21 cellular contexts compared by ENCODE assay signal in the genomic region with DNA sequence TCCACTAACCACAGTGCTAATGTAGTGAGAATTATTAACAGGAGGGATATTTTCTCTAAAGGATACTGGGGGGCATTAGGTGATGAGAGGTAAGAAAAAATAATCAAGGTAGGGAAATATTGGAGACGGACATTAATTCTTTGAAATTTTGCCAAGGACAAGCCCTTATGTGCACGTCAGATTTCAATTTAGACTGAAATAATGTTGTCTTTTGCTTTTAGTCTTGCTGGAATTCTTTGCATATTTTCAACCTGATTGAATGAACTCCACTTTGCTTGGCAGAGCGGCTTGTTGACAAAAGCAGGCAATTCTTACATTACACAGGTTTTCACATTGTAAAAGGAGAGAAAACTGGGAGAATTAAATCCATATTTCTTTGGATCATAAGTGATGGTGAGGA. TPM values are rescaled to one million over a fixed set of nuclear protein-coding genes. Genes with fewer than 3 reads are reported as not detected.
DNase-seq lines count a peak whose midpoint lies in the region; ATAC-seq, FAIRE-seq and TF ChIP-seq lines count a peak whose summit lies in the region.
"Had no signal": no experiment of that assay in that cellular context is flagged by ENCODE, and none has a peak within 500 bp of the region (broad histone marks: within the 10 kb centered on the region; RNA-seq: fewer than 3 reads in every experiment).

No MANE protein-coding gene starts in this region.

- no peak overlapping the region for H3K23ac ChIP-seq in IMR-90 (ENCODE audit: low read depth, low read length)
- H3K23ac ChIP-seq in mesenchymal stem cell (ENCODE audit: low read length in 2 of 2): no peak overlapping the region

- in situ Hi-C loops in ACHN (cut with HindIII; ENCODE audit: low pct_ligation_motif_present, low pct_unique_long_range_greater_than_20kb, low sequenced_read_pairs): no loop called here
- in situ Hi-C loops in IMR-90 (cut with MboI; ENCODE audit: low sequenced_read_pairs): no loop called here

- no peaks in the 10 kb centered on the region for H3K9me3 ChIP-seq in IMR-90 (ENCODE audit: control insufficient read depth, insufficient read depth, low read length)
- H3K9me3 ChIP-seq in mesenchymal stem cell (ENCODE audit: control insufficient read depth, low read length): no peaks in the 10 kb centered on the region
- H3K9me3 ChIP-seq: esophagus muscularis mucosa had no signal

- BruUV-seq in IMR-90 (replicated peaks; lab: Mats Ljungman, UMichigan): no TSS peak

- H2BK20ac ChIP-seq in IMR-90 (ENCODE audit: low read depth, low read length): 0 out of 2 replicates have a peak overlapping the region, but pooled peaks have one; percentile 42

- 30% methylated on average over 2 of the region's 3 CpGs; no CpG with 5 or more reads in 1 of the 2 experiments for WGBS in IMR-90 (ENCODE audit: extremely low coverage in 2 of 2, insufficient read length in 1 of 2), 2 experiments
- WGBS in mesenchymal stem cell: 63% methylated on average over 2 of the region's 3 CpGs

- no peak overlapping the region for H4K5ac ChIP-seq in IMR-90 (ENCODE audit: low read depth, low read length)

- H2BK120ac ChIP-seq in IMR-90 (ENCODE audit: low read depth, low read length) (peak overlapping the region; percentile 68; the same call in 1 of the 2 replicates), mesenchymal stem cell (ENCODE audit: low read depth, low read length) (no peak overlapping the region)

- no peaks in the 10 kb centered on the region for H4K20me1 ChIP-seq in IMR-90 (ENCODE audit: insufficient read depth, low read length)

- no peak overlapping the region for H2AK9ac ChIP-seq in IMR-90 (replicated peaks; ENCODE audit: low read depth, low read length, poor library complexity)

- H3K4me1 ChIP-seq in IMR-90 (ENCODE audit: control insufficient read depth, insufficient read depth, low read length) (peaks cover 10% of the 10 kb centered on the region), mesenchymal stem cell (ENCODE audit: control insufficient read depth, insufficient read depth, low read depth, low read length) (peaks cover 6% of the 10 kb centered on the region)
- H3K4me1 ChIP-seq: esophagus muscularis mucosa had no signal

- intact Hi-C loops in IMR-90 (cut with micrococcal nuclease): no loop called here

- H2BK12ac ChIP-seq in mesenchymal stem cell (ENCODE audit: low read length in 2 of 2): no peak overlapping the region

- H3K9me1 ChIP-seq in IMR-90 (ENCODE audit: insufficient read depth, low read length): peaks cover 3% of the 10 kb centered on the region; the same call in 1 of the 2 replicates

- H3K18ac ChIP-seq in IMR-90 (ENCODE audit: low read depth, low read length): no peak overlapping the region
- H3K18ac ChIP-seq in mesenchymal stem cell (ENCODE audit: low read depth in 1 of 2, low read length in 2 of 2): no peak overlapping the region

- no peaks in the 10 kb centered on the region for H3K36me3 ChIP-seq in IMR-90 (ENCODE audit: control insufficient read depth, insufficient read depth, low read length)
- H3K36me3 ChIP-seq in mesenchymal stem cell (ENCODE audit: control insufficient read depth in 1 of 2, insufficient read depth in 2 of 2, low read depth in 1 of 2, low read length in 2 of 2): no peaks in the 10 kb centered on the region
- H3K36me3 ChIP-seq: esophagus muscularis mucosa had no signal

- H3K4ac ChIP-seq in IMR-90 (ENCODE audit: low read depth, low read length) (peak overlapping the region; percentile 8; the same call in 1 of the 2 replicates), mesenchymal stem cell (ENCODE audit: low read depth in 1 of 2, low read length in 2 of 2) (no peak overlapping the region)

- TF ChIP-seq RAD21 in IMR-90 (IDR thresholded peaks at IDR 0.05; ENCODE audit: low read length): no peak

- H4K91ac ChIP-seq in IMR-90 (ENCODE audit: insufficient read depth, low read depth, low read length) (no peak overlapping the region), mesenchymal stem cell (ENCODE audit: low read length) (no peak overlapping the region)

- CTCF ChIA-PET in IMR-90 (lab: Yijun Ruan, JAX): no interaction called here

- POLR2A ChIA-PET in IMR-90 (lab: Charles Lee; ENCODE audit: unreplicated experiment): no interaction called here

- H3K14ac ChIP-seq in IMR-90 (replicated peaks; ENCODE audit: low read depth, low read length) (no peak overlapping the region), mesenchymal stem cell (ENCODE audit: low read length in 2 of 2) (no peak overlapping the region)

- H3K27me3 ChIP-seq in IMR-90 (ENCODE audit: control insufficient read depth, insufficient read depth, low read length) (peaks cover 2% of the 10 kb centered on the region; the same call in 1 of the 2 replicates), mesenchymal stem cell (ENCODE audit: control insufficient read depth in 1 of 2, insufficient read depth in 1 of 2, low read length in 2 of 2) (peaks cover 0 to 7% of the 10 kb centered on the region in 2 experiments)
- H3K27me3 ChIP-seq: esophagus muscularis mucosa had no signal

- H2BK5ac ChIP-seq in IMR-90 (ENCODE audit: low read depth, low read length, poor library complexity, severe bottlenecking) (peak overlapping the region; percentile 31), mesenchymal stem cell (ENCODE audit: low read depth, low read length, poor library complexity, severe bottlenecking) (peak overlapping the region; percentile 24)

- H4K8ac ChIP-seq in IMR-90 (ENCODE audit: low read depth in 2 of 2, low read length in 2 of 2) (no peak overlapping the region), mesenchymal stem cell (ENCODE audit: low read length) (no peak overlapping the region)

- H2BK15ac ChIP-seq in IMR-90 (ENCODE audit: low read depth, low read length) (no peak overlapping the region), mesenchymal stem cell (ENCODE audit: low read depth, poor library complexity, severe bottlenecking) (no peak overlapping the region)

- H3K79me1 ChIP-seq in IMR-90 (ENCODE audit: low read depth in 1 of 2, low read length in 2 of 2) (no peaks in the 10 kb centered on the region), mesenchymal stem cell (replicated peaks; ENCODE audit: low read length, poor library complexity, severe bottlenecking) (no peaks in the 10 kb centered on the region)

- no peak overlapping the region for H3K56ac ChIP-seq in IMR-90 (ENCODE audit: extremely low read depth, insufficient read depth, low read length)

- H3K9ac ChIP-seq in IMR-90 (ENCODE audit: low read depth, low read length) (no peak overlapping the region), mesenchymal stem cell (ENCODE audit: low read length) (no peak overlapping the region)

- DNase-seq in ACHN: peak; percentile 62
- peak; percentile 68 for DNase-seq in IMR-90
- DNase-seq in choroid plexus epithelial cell (ENCODE audit: low read depth): peak; percentile 88
- no peak for DNase-seq in mesenchymal stem cell
- DNase-seq in superior temporal gyrus (ENCODE audit: extremely low spot score): no peak
- DNase-seq in stimulated activated CD8-positive, alpha-beta memory T cell treated with anti-CD3 and anti-CD28 coated beads, Interleukin-4, amount 100 ng/mL, for 48 hours: no peak
- no peak for DNase-seq in urothelium cell line (ENCODE audit: low spot score)
- DNase-seq: activated CD4-positive, alpha-beta T cell treated with anti-CD3 and anti-CD28 coated beads for 4 hours; activated CD8-positive, alpha-beta memory T cell treated with anti-CD3 and anti-CD28 coated beads, Interleukin-2, amount 50 U/mL, for 48 hours; aorta; NCI-H2081 treated with DMSO at 0.1 percent for 48 hours; NCI-H524 treated with DMSO at 0.1 percent for 48 hours; posterior cingulate gyrus; stimulated activated naive B cell treated with anti-CD40 and anti-IgM and Interleukin-4, amounts not matched to agents 10 μg/mL and 1 μg/mL and 100 μg/mL, for 72 hours had no signal

- FAIRE-seq in urothelium cell line (lab: Jason Lieb, UNC): no peak
- FAIRE-seq: D721Med had no signal

- H3K27ac ChIP-seq in IMR-90 (ENCODE audit: insufficient read depth, low read length) (no peak overlapping the region), mesenchymal stem cell (ENCODE audit: low read length, poor library complexity, severe bottlenecking) (peak overlapping the region; percentile 92)
- H3K27ac ChIP-seq: esophagus muscularis mucosa, SK-N-MC had no signal

- ATAC-seq in IMR-90 (ENCODE audit: low read depth) (peak; percentile 60), GM18870 (IDR thresholded peaks at IDR 0.05; ENCODE audit: unreplicated experiment) (no peak)
- ATAC-seq: stimulated activated naive B cell treated with anti-CD40 and anti-IgM and Interleukin-4, amounts not matched to agents 10 μg/mL and 1 μg/mL and 100 μg/mL, for 72 hours had no signal

- H3K4me3 ChIP-seq in IMR-90 (ENCODE audit: insufficient read depth, low read depth, low read length) (no peak overlapping the region), choroid plexus epithelial cell (ENCODE audit: low read depth, low read length) (no peak overlapping the region), mesenchymal stem cell (ENCODE audit: insufficient read depth in 1 of 2, low read depth in 1 of 2, low read length in 2 of 2) (no peak overlapping the region)
- H3K4me3 ChIP-seq: esophagus muscularis mucosa, SK-N-MC had no signal

- no peak overlapping the region for H2AFZ ChIP-seq in IMR-90 (replicated peaks; ENCODE audit: low read length, poor library complexity)
- H2AFZ ChIP-seq in mesenchymal stem cell (ENCODE audit: low read depth, low read length): no peak overlapping the region

- H2AK5ac ChIP-seq in IMR-90 (ENCODE audit: low read depth, low read length) (no peak overlapping the region), mesenchymal stem cell (ENCODE audit: low read length, severe bottlenecking) (no peak overlapping the region)

- TF ChIP-seq CTCF in IMR-90 (conservative IDR thresholded peaks at IDR 0.05; ENCODE audit: low read depth, low read length) (no peak), choroid plexus epithelial cell (conservative IDR thresholded peaks at IDR 0.05; ENCODE audit: low read depth, low read length) (no peak)

- TF ChIP-seq POLR2A in IMR-90 (IDR thresholded peaks at IDR 0.05; ENCODE audit: low read depth, low read length): no peak

- dilution Hi-C loops in IMR-90 (cut with HindIII; ENCODE audit: low sequenced_read_pairs, unreplicated experiment): no loop called here

- peak overlapping the region; percentile 35 for H3K4me2 ChIP-seq in IMR-90 (ENCODE audit: low read depth, low read length)
- no peak overlapping the region for H3K4me2 ChIP-seq in mesenchymal stem cell (ENCODE audit: low read length, poor library complexity, severe bottlenecking)

TF ChIP-seq in IMR-90, 13 proteins besides CTCF, POLR2A, EP300 and RAD21 (continues in another document):
- no peak for TF ChIP-seq BHLHE40 (IDR thresholded peaks at IDR 0.05; ENCODE audit: low read depth, low read length)

RNA-seq across cellular contexts. Expression of gene C3orf52, which starts 25.0 kb away (rescaled TPM):
- 12.5 and 16.1 TPM in 2 replicates for total RNA-seq in IMR-90 (2012; rRNA removed)
- polyA plus RNA-seq in IMR-90 (2012; rRNA removed): 6.4 and 7.5 TPM in 2 replicates
- polyA plus RNA-seq in IMR-90 (2012; cell fraction: cytosol; rRNA removed): 1.9 and 5.1 TPM in 2 replicates
- 4.1 and 21.4 TPM in 2 replicates for polyA plus RNA-seq in IMR-90 (2012; cell fraction: nucleus; rRNA removed; ENCODE audit: low replicate concordance)
- 1.0 TPM for polyA plus RNA-seq in mesenchymal stem cell (2013, experiment 1 of 2)
- 1.4 TPM for polyA plus RNA-seq in mesenchymal stem cell (2013, experiment 2 of 2)

RNA-seq across cellular contexts. Expression of gene TMPRSS7, which starts 26.6 kb away (rescaled TPM):
- total RNA-seq in IMR-90 (2012; rRNA removed): not detected in 2 replicates
- polyA plus RNA-seq in IMR-90 (2012; rRNA removed): 0.07 TPM in 1 of 2 replicates, not detected in the other
- polyA plus RNA-seq in IMR-90 (2012; cell fraction: cytosol; rRNA removed): 0.02 TPM in 1 of 2 replicates, not detected in the other
- polyA plus RNA-seq in IMR-90 (2012; cell fraction: nucleus; rRNA removed; ENCODE audit: low replicate concordance): 0.05 and 0.09 TPM in 2 replicates
- polyA plus RNA-seq in mesenchymal stem cell (2013, experiment 1 of 2): not detected
- not detected for polyA plus RNA-seq in mesenchymal stem cell (2013, experiment 2 of 2)
- total RNA-seq: aorta, esophagus muscularis mucosa, liver, myocyte had no signal
- polyA plus RNA-seq: aorta, IgD-negative memory B cell, liver had no signal

Comparison
In these comparisons a context has a peak if more than half of its experiments do, and no peak if none do; other contexts are left out.
1. DNase-seq: peak in ACHN (single experiment), IMR-90 (single experiment) and choroid plexus epithelial cell (single experiment); none in mesenchymal stem cell (single experiment), superior temporal gyrus (single experiment), stimulated activated CD8-positive, alpha-beta memory T cell treated with anti-CD3 and anti-CD28 coated beads, Interleukin-4, amount 100 ng/mL, for 48 hours (single experiment) and urothelium cell line (single experiment).